8 cellular contexts compared by ENCODE assay signal in the genomic region with DNA sequence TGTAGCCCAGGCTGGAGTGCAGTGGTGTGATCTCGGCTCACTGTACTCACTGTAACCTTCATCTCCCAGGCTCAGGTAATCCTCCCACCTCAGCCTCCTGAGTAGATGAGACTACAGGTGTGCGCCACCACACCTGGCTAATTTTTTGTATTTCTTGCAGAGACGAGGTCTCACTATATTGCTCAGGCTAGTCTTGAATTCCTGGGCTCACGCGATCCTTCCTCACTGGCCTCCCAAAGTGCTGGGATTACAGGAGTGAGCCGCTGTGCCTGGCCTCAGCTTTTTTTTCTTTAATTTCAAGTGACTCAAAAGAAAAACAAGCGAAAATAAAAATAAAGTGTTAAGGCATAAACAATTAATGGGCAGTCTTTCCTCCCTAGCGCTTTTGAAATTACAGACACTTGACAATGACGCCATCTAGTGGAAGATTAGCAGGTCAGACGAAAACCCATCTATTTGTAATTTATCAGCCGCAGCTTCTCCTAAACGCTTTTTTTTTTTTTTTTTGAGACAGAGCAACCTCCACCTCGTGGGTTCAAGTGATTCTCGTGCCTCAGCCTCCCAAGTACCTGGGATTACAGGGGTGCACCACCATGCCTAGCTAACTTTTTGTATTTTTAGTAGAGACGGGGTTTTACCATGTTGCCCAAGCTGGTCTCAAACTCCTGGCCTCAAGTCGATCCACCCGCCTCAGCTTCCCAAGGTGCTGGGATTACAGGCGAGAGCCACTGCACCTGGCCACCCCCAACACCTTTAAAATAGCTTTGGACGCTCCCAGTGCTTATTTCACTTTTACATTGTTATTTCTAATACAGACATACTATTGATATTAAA. TPM values are rescaled to one million over a fixed set of nuclear protein-coding genes. Genes with fewer than 3 reads are reported as not detected.
DNase-seq lines count a peak whose midpoint lies in the region; ATAC-seq and TF ChIP-seq lines count a peak whose summit lies in the region.

No MANE protein-coding gene starts in this region.

- H3K79me2 ChIP-seq in DOHH2 (ENCODE audit: control insufficient read depth, low read length) (no peaks in the 10 kb centered on the region), PC-9 (ENCODE audit: low read depth) (no peaks in the 10 kb centered on the region)

- H4K20me1 ChIP-seq in DOHH2 (ENCODE audit: control insufficient read depth, insufficient read depth, low read depth, low read length) (no peaks in the 10 kb centered on the region), PC-9 (ENCODE audit: insufficient read depth) (peaks cover 9% of the 10 kb centered on the region; the same call in 1 of the 2 replicates)

- H3K4me2 ChIP-seq in DOHH2 (ENCODE audit: low read length), result peak overlapping the region; percentile 10; the same call in 1 of the 2 replicates
- no peak overlapping the region for H3K4me2 ChIP-seq in PC-9

- ATAC-seq in HG03108 (IDR thresholded peaks at IDR 0.05; ENCODE audit: unreplicated experiment) (no peak), HG02870 (IDR thresholded peaks at IDR 0.05; ENCODE audit: unreplicated experiment) (no peak)

- H3K4me3 ChIP-seq in DOHH2 (ENCODE audit: low read length) (no peak overlapping the region), PC-9 (no peak overlapping the region)

- TF ChIP-seq CTCF in DOHH2 (IDR thresholded peaks at IDR 0.05; ENCODE audit: low read depth, low read length, poor library complexity, severe bottlenecking) (peak; percentile 67), LNCAP (IDR thresholded peaks at IDR 0.05) (peak; percentile 73), PC-9 (conservative IDR thresholded peaks at IDR 0.05) (peak; percentile 79)

- CTCF ChIA-PET in PC-9 (lab: Charles Lee), result interaction anchor here (0.6 to 1.1 kb wide), 9 partner anchors 31 to 514 kb away, joined by 3 to 13 read pairs (median 3); no protein-coding TSS in a partner anchor

- no peaks in the 10 kb centered on the region for H3K9me3 ChIP-seq in DOHH2 (ENCODE audit: control insufficient read depth, insufficient read depth, low read length)
- H3K9me3 ChIP-seq in PC-9 (ENCODE audit: insufficient read depth, low read depth), result no peaks in the 10 kb centered on the region

- no peaks in the 10 kb centered on the region for H3K9me2 ChIP-seq in DOHH2 (replicated peaks; ENCODE audit: control insufficient read depth, low read length)
- H3K9me2 ChIP-seq in PC-9 (ENCODE audit: insufficient read depth), result no peaks in the 10 kb centered on the region

- intact Hi-C loops in PC-9 (cut with micrococcal nuclease; ENCODE audit: unreplicated experiment), result loop anchor here (1.0 to 10.0 kb wide), 4 partner anchors 97 to 504 kb away; a partner anchor contains a TSS

- H3K4me1 ChIP-seq in DOHH2 (ENCODE audit: control insufficient read depth, low read length), result peaks cover 12% of the 10 kb centered on the region
- H3K4me1 ChIP-seq in PC-9 (replicated peaks; ENCODE audit: insufficient read depth), result peaks cover 6% of the 10 kb centered on the region

- no peak overlapping the region for H2AFZ ChIP-seq in PC-9

- H3K36me3 ChIP-seq in DOHH2 (ENCODE audit: control insufficient read depth, low read length) (no peaks in the 10 kb centered on the region), PC-9 (ENCODE audit: low read depth) (0 out of 2 replicates have a peak, but pooled peaks cover 6% of the 10 kb centered on the region)

- POLR2A ChIA-PET in PC-9 (lab: Charles Lee; ENCODE audit: unreplicated experiment), result interaction anchor here (0.6 kb wide), 1 partner anchor 88 kb away, joined by 5 read pairs; a partner anchor contains a TSS

- no TSS peak for BruUV-seq in PC-9 (replicated peaks; lab: Mats Ljungman, UMichigan)

- DNase-seq in PC-9, result no peak
- DNase-seq in dermis blood vessel endothelial cell, result peak; percentile 86
- peak; percentile 82 for DNase-seq in medulla oblongata (ENCODE audit: extremely low spot score)
- DNase-seq in stimulated activated CD4-positive, alpha-beta T cell treated with anti-CD3 and anti-CD28 coated beads, Interleukin-2, amount 100 ng/mL, for 48 hours, result no peak

- no peak overlapping the region for H3K27ac ChIP-seq in DOHH2 (ENCODE audit: low read depth, low read length)
- H3K27ac ChIP-seq in PC-9, result 0 out of 2 replicates have a peak overlapping the region, but pooled peaks have one; percentile 5

- no peaks in the 10 kb centered on the region for H3K27me3 ChIP-seq in DOHH2 (ENCODE audit: control insufficient read depth, low read length)
- no peaks in the 10 kb centered on the region for H3K27me3 ChIP-seq in PC-9 (ENCODE audit: insufficient read depth, low read depth)

- 0 out of 2 replicates have a peak, but pooled peaks cover 5% of the 10 kb centered on the region for H3F3A ChIP-seq in DOHH2 (ENCODE audit: control insufficient read depth, insufficient read depth)
- peaks cover 85% of the 10 kb centered on the region for H3F3A ChIP-seq in PC-9 (ENCODE audit: insufficient read depth, low read depth)

RNA-seq across cellular contexts. Expression of a gene that starts 28.1 kb away (rescaled TPM):
- total RNA-seq in PC-9 (2021) (0.80 and 1.5 TPM in 2 replicates), dermis blood vessel endothelial cell (959 and 1,308 TPM in 2 replicates)

RNA-seq across cellular contexts. Expression of a gene that starts 30.2 kb away (rescaled TPM):
- 22.9 and 25.6 TPM in 2 replicates for total RNA-seq in PC-9 (2021)
- total RNA-seq in dermis blood vessel endothelial cell, result 2.7 and 3.2 TPM in 2 replicates

Comparison
In these comparisons a context has a peak if more than half of its experiments do, and no peak if none do; other contexts are left out.
1. DNase-seq: peak in dermis blood vessel endothelial cell (single experiment) and medulla oblongata (single experiment); none in PC-9 (0 of 2) and stimulated activated CD4-positive, alpha-beta T cell treated with anti-CD3 and anti-CD28 coated beads, Interleukin-2, amount 100 ng/mL, for 48 hours (0 of 2).
2. RNA of a gene that starts 28.1 kb away (total RNA-seq): 959 to 1,308 TPM in dermis blood vessel endothelial cell; 0.80 to 1.5 TPM in PC-9; every median in the first group is over 100 times any median in the second.
3. Peak in every context shown above with its lines, with median percentiles within 50 percentile points of each other: CTCF ChIP-seq.